In genomic region chr21:43605320-43606244, GRCh38 we compare ENCODE assay signal across 23 cellular contexts. TPM values are rescaled to one million over a fixed set of nuclear protein-coding genes. Genes with fewer than 3 reads are reported as not detected.
DNase-seq lines count a peak whose midpoint lies in the region; ATAC-seq and TF ChIP-seq lines count a peak whose summit lies in the region.
"Had no signal": no experiment of that assay in that cellular context is flagged by ENCODE, and none has a peak within 500 bp of the region (broad histone marks: within the 10 kb centered on the region; RNA-seq: fewer than 3 reads in every experiment).

No MANE protein-coding gene starts in this region.

- TF ChIP-seq CTCF in HEK293 (tag by site-specific recombination; IDR thresholded peaks at IDR 0.05), result no peak
- no peak for TF ChIP-seq CTCF in RWPE2 (IDR thresholded peaks at IDR 0.05; ENCODE audit: poor library complexity, severe bottlenecking)
- no peak for TF ChIP-seq CTCF in suprapubic skin (IDR thresholded peaks at IDR 0.05)
- no peak for TF ChIP-seq CTCF in osteoblast (IDR thresholded peaks at IDR 0.05; ENCODE audit: extremely low read depth, low read depth, low read length)

- DNase-seq in RWPE2 (ENCODE audit: low spot score), result no peak
- DNase-seq in left colon, result no peak
- DNase-seq in suprapubic skin (ENCODE audit: low spot score in 2 of 2), result no peak
- no peak for DNase-seq in osteoblast (ENCODE audit: insufficient read length, low spot score, missing footprints)
- DNase-seq in OCI-M2 (lab: John Stamatoyannopoulos, UW; ENCODE audit: unreplicated experiment), result no peak
- DNase-seq: C1 segment of cervical spinal cord; Caco-2; CD8-positive, alpha-beta T cell; GOT3; Karpas-422; NCI-H1092 treated with DMSO at 0.1 percent for 48 hours; NCI-H1436 treated with DMSO at 0.1 percent for 48 hours; NCI-H187 treated with DMSO at 0.1 percent for 48 hours; NCI-H2107; NCI-H446; NCI-H524 treated with DMSO at 0.1 percent for 48 hours; NCI-H774; PC-3; SIG-M5 had no signal

- intact Hi-C loops in left colon (cut with DNase I, micrococcal nuclease), result no loop called here

- H3K36me3 ChIP-seq in HEK293 (ENCODE audit: control insufficient read depth in 2 of 2, insufficient read depth in 1 of 2, low read length in 2 of 2), result no peaks in the 10 kb centered on the region
- H3K36me3 ChIP-seq in RWPE2 (ENCODE audit: low read depth), result no peaks in the 10 kb centered on the region
- no peaks in the 10 kb centered on the region for H3K36me3 ChIP-seq in skeletal muscle satellite cell (ENCODE audit: insufficient read depth, low read length)
- no peaks in the 10 kb centered on the region for H3K36me3 ChIP-seq in suprapubic skin
- no peaks in the 10 kb centered on the region for H3K36me3 ChIP-seq in osteoblast (ENCODE audit: insufficient read depth, low read length)

- no peaks in the 10 kb centered on the region for H3K79me2 ChIP-seq in osteoblast (ENCODE audit: insufficient read depth, low read length)

- H3K27me3 ChIP-seq in RWPE2 (ENCODE audit: insufficient read depth, poor library complexity, severe bottlenecking), result no peaks in the 10 kb centered on the region
- H3K27me3 ChIP-seq in skeletal muscle satellite cell (ENCODE audit: control insufficient read depth, insufficient read depth, low read length), result no peaks in the 10 kb centered on the region
- no peaks in the 10 kb centered on the region for H3K27me3 ChIP-seq in suprapubic skin
- no peaks in the 10 kb centered on the region for H3K27me3 ChIP-seq in osteoblast (ENCODE audit: insufficient read depth, low read length)

- no peaks in the 10 kb centered on the region for H3K9me3 ChIP-seq in HEK293 (ENCODE audit: control insufficient read depth, insufficient read depth, low read depth, low read length)
- no peaks in the 10 kb centered on the region for H3K9me3 ChIP-seq in RWPE2 (ENCODE audit: severe bottlenecking)
- no peaks in the 10 kb centered on the region for H3K9me3 ChIP-seq in skeletal muscle satellite cell (replicated peaks; ENCODE audit: low read length)
- H3K9me3 ChIP-seq in suprapubic skin, result no peaks in the 10 kb centered on the region
- H3K9me3 ChIP-seq in osteoblast (ENCODE audit: low read depth, low read length), result no peaks in the 10 kb centered on the region

- peak overlapping the region; percentile 3 for H3K9ac ChIP-seq in skeletal muscle satellite cell (ENCODE audit: low read depth, low read length)

- TF ChIP-seq EP300 in suprapubic skin (IDR thresholded peaks at IDR 0.05), result no peak

- no peaks in the 10 kb centered on the region for H4K20me1 ChIP-seq in osteoblast (ENCODE audit: insufficient read depth, low read length)

- H3K4me1 ChIP-seq in HEK293 (ENCODE audit: control insufficient read depth, insufficient read depth, low read length) (peaks cover 14% of the 10 kb centered on the region), RWPE2 (ENCODE audit: insufficient read depth, poor library complexity, severe bottlenecking) (peaks cover 47% of the 10 kb centered on the region), skeletal muscle satellite cell (ENCODE audit: control insufficient read depth, insufficient read depth, low read length) (peaks cover 87% of the 10 kb centered on the region), suprapubic skin (peaks cover 30% of the 10 kb centered on the region), osteoblast (ENCODE audit: insufficient read depth, low read length) (peaks cover 49% of the 10 kb centered on the region)

- CTCF ChIA-PET in HEK293 (lab: Yijun Ruan, JAX), result no interaction called here

- POLR2A ChIA-PET in HEK293 (lab: Yijun Ruan, JAX), result no interaction called here

- H2AFZ ChIP-seq in osteoblast (ENCODE audit: low read length), result no peak overlapping the region

- H3K4me2 ChIP-seq in skeletal muscle satellite cell (ENCODE audit: low read length) (no peak overlapping the region), osteoblast (ENCODE audit: insufficient read depth, low read length) (no peak overlapping the region)

- H3K27ac ChIP-seq in HEK293 (ENCODE audit: extremely low read depth, low read depth, low read length) (no peak overlapping the region), RWPE2 (ENCODE audit: poor library complexity, severe bottlenecking) (peak overlapping the region; percentile 100), suprapubic skin (no peak overlapping the region), osteoblast (ENCODE audit: low read depth, low read length) (no peak overlapping the region)
- H3K27ac ChIP-seq: SK-N-MC had no signal

- WGBS in suprapubic skin, result 88% methylated on average over 16 of the region's 16 CpGs

- H3K4me3 ChIP-seq in HEK293 (ENCODE audit: low read depth, low read length), result no peak overlapping the region
- no peak overlapping the region for H3K4me3 ChIP-seq in RWPE2 (ENCODE audit: severe bottlenecking)
- no peak overlapping the region for H3K4me3 ChIP-seq in skeletal muscle satellite cell (ENCODE audit: low read length)
- H3K4me3 ChIP-seq in suprapubic skin, result no peak overlapping the region
- no peak overlapping the region for H3K4me3 ChIP-seq in osteoblast (ENCODE audit: insufficient read depth, low read length)
- H3K4me3 ChIP-seq: SK-N-MC had no signal

- ATAC-seq in RWPE2 (ENCODE audit: low read depth) (no peak), left colon (peak; percentile 49)
- ATAC-seq: CD8-positive, alpha-beta T cell; HCT116; PC-3 had no signal

- no peak for TF ChIP-seq POLR2A in suprapubic skin (IDR thresholded peaks at IDR 0.05)

TF ChIP-seq in HEK293, 187 proteins besides CTCF, POLR2A, EP300 and RAD21 (continues in another document):
- TF ChIP-seq KLF9 (tag by site-specific recombination; IDR thresholded peaks at IDR 0.05; ENCODE audit: low read depth), result peak; percentile 94
- TF ChIP-seq ZNF155 (tag by site-specific recombination; IDR thresholded peaks at IDR 0.05), result 0 out of 2 replicates have a peak, but pooled peaks have one; percentile 5
- 0 out of 2 replicates have a peak, but pooled peaks have one; percentile 25 for TF ChIP-seq ZNF473 (tag by site-specific recombination; IDR thresholded peaks at IDR 0.05)
- TF ChIP-seq SETDB1 (IDR thresholded peaks at IDR 0.05; ENCODE audit: insufficient read length, low read length), result no peak
- no peak for TF ChIP-seq ZNF214 (tag by site-specific recombination; IDR thresholded peaks at IDR 0.05; ENCODE audit: borderline replicate concordance)
- TF ChIP-seq SALL2 (tag by site-specific recombination; IDR thresholded peaks at IDR 0.05; ENCODE audit: borderline replicate concordance), result peak; percentile 11; the same call in 1 of the 2 replicates
- TF ChIP-seq HOXA7 (CRISPR knock-in tag; IDR thresholded peaks at IDR 0.05; ENCODE audit: borderline replicate concordance), result no peak
- TF ChIP-seq ZNF223 (tag by site-specific recombination; IDR thresholded peaks at IDR 0.05), result no peak
- peak; percentile 31; the same call in 1 of the 2 replicates for TF ChIP-seq KLF8 (tag by site-specific recombination; IDR thresholded peaks at IDR 0.05)
- peak; percentile 24; the same call in 1 of the 2 replicates for TF ChIP-seq ZNF140 (tag by site-specific recombination; IDR thresholded peaks at IDR 0.05)
- TF ChIP-seq ZNF701 (tag by site-specific recombination; IDR thresholded peaks at IDR 0.05), result no peak
- TF ChIP-seq ZNF433 (tag by site-specific recombination; IDR thresholded peaks at IDR 0.05; ENCODE audit: low read depth), result 0 out of 2 replicates have a peak, but pooled peaks have one; percentile 3
- TF ChIP-seq EGR2 (tag by site-specific recombination; IDR thresholded peaks at IDR 0.05; ENCODE audit: low read depth), result peak; percentile 100
- TF ChIP-seq, protein P1, sequence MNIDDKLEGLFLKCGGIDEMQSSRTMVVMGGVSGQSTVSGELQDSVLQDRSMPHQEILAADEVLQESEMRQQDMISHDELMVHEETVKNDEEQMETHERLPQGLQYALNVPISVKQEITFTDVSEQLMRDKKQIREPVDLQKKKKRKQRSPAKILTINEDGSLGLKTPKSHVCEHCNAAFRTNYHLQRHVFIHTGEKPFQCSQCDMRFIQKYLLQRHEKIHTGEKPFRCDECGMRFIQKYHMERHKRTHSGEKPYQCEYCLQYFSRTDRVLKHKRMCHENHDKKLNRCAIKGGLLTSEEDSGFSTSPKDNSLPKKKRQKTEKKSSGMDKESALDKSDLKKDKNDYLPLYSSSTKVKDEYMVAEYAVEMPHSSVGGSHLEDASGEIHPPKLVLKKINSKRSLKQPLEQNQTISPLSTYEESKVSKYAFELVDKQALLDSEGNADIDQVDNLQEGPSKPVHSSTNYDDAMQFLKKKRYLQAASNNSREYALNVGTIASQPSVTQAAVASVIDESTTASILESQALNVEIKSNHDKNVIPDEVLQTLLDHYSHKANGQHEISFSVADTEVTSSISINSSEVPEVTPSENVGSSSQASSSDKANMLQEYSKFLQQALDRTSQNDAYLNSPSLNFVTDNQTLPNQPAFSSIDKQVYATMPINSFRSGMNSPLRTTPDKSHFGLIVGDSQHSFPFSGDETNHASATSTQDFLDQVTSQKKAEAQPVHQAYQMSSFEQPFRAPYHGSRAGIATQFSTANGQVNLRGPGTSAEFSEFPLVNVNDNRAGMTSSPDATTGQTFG (tag by site-specific recombination; IDR thresholded peaks at IDR 0.05; ENCODE audit: borderline replicate concordance), result 0 out of 2 replicates have a peak, but pooled peaks have one; percentile 59
- TF ChIP-seq ZNF843 (tag by site-specific recombination; IDR thresholded peaks at IDR 0.05), result no peak
- TF ChIP-seq ZNF670 (tag by site-specific recombination; IDR thresholded peaks at IDR 0.05; ENCODE audit: low read depth), result peak; percentile 35; the same call in 1 of the 2 replicates
- peak; percentile 35; the same call in 1 of the 2 replicates for TF ChIP-seq ZNF48 (tag by site-specific recombination; IDR thresholded peaks at IDR 0.05)
- TF ChIP-seq ZNF544 (tag by site-specific recombination; IDR thresholded peaks at IDR 0.05), result peak; percentile 24; the same call in 1 of the 2 replicates
- TF ChIP-seq ZFHX2 (tag by site-specific recombination; conservative IDR thresholded peaks at IDR 0.05), result peak; percentile 99

RNA-seq across cellular contexts. Expression of gene HSF2BP, which starts 53.7 kb away (rescaled TPM):
- total RNA-seq in left colon, result under 1 TPM; 0.42 to 0.49 TPM
- 0.87 and 1.5 TPM in 2 replicates for total RNA-seq in skeletal muscle satellite cell (2012; rRNA removed)
- total RNA-seq in suprapubic skin, result 1 to 10 TPM in 1 of 4 donors, under 1 TPM in 2, not detected in 1; 0.57 to 1.6 (median 0.59) TPM
- total RNA-seq in osteoblast, result 1.8 and 2.1 TPM in 2 replicates

RNA-seq across cellular contexts. Expression of gene RRP1B, which starts 53.8 kb away (rescaled TPM):
- 10 to 100 TPM; 11.4 to 16.2 TPM for total RNA-seq in left colon
- total RNA-seq in skeletal muscle satellite cell (2012; rRNA removed), result 28.0 and 32.7 TPM in 2 replicates
- total RNA-seq in suprapubic skin, result 10 to 100 TPM; 19.1 to 25.1 (median 23.3) TPM
- total RNA-seq in osteoblast, result 17.4 TPM in 2 replicates
